ENCODE assay signal across 8 cellular contexts in genomic region chr12:103840881-103841689, GRCh38. TPM values are rescaled to one million over a fixed set of nuclear protein-coding genes. Genes with fewer than 3 reads are reported as not detected.
DNase-seq lines count a peak whose midpoint lies in the region; ATAC-seq, FAIRE-seq and TF ChIP-seq lines count a peak whose summit lies in the region.

Gene NT5DC3 (minus strand): TSS chr12:103841234. CDS start chr12:103841156, 78 bp downstream.

- FAIRE-seq in small intestine (lab: Jason Lieb, UNC), result no peak

- H3K4me1 ChIP-seq in small intestine (ENCODE audit: control insufficient read depth in 2 of 2, insufficient read depth in 1 of 2, low read depth in 1 of 2, low read length in 1 of 2), result peaks cover 4 to 6% of the 10 kb centered on the region in 2 donors

- DNase-seq in SKM-1 treated with dmso at 0.1 percent for 144 hours (lab: John Stamatoyannopoulos, UW; ENCODE audit: unreplicated experiment), result peak; percentile 31
- no peak for DNase-seq in SKM-1 (lab: John Stamatoyannopoulos, UW; ENCODE audit: unreplicated experiment)
- DNase-seq in NCI-H2107 (lab: John Stamatoyannopoulos, UW), result peak; percentile 37
- DNase-seq in T47D (ENCODE audit: low read depth in 1 of 2, low spot score in 1 of 2), result peak; percentile 84 to 94
- DNase-seq in iPS-NIHi11 (ENCODE audit: low spot score), result peak; percentile 92
- peak; percentile 70 for DNase-seq in small intestine

- peak within 1 kb of the TSS; percentile 56 to 85 for H3K4me3 ChIP-seq in small intestine (ENCODE audit: low read depth in 1 of 2, low read length in 2 of 2)

- TF ChIP-seq CTCF in VCaP (conservative IDR thresholded peaks at IDR 0.05), result 0 out of 2 replicates have a peak, but pooled peaks have one; percentile 19

- no peaks in the 10 kb centered on the region for H3K27me3 ChIP-seq in small intestine (ENCODE audit: control insufficient read depth in 2 of 2, insufficient read depth in 2 of 2, low read length in 2 of 2)

- no peaks in the 10 kb centered on the region for H3K9me3 ChIP-seq in small intestine (ENCODE audit: control insufficient read depth, low read depth)

- ATAC-seq in HG02973 (IDR thresholded peaks at IDR 0.05; ENCODE audit: unreplicated experiment), result peak; percentile 80

- H3K36me3 ChIP-seq in small intestine (ENCODE audit: control insufficient read depth in 2 of 2, insufficient read depth in 2 of 2, low read length in 2 of 2), result no peaks in the 10 kb centered on the region

- in situ Hi-C loops in T47D (cut with HindIII; ENCODE audit: low pct_unique_long_range_greater_than_20kb, low sequenced_read_pairs), result no loop called here

- H3K27ac ChIP-seq in VCaP, result peak within 1 kb of the TSS; percentile 83
- H3K27ac ChIP-seq in small intestine (ENCODE audit: low read depth in 1 of 2, low read length in 1 of 2), result peak within 1 kb of the TSS in 1 of 2 donors; percentile 34

- WGBS in small intestine, 3 donors, result 4 to 10% (median 6%) methylated on average over 44 to 86 of the region's 86 CpGs

RNA-seq across cellular contexts. Expression of gene NT5DC3, which starts in this region (rescaled TPM):
- polyA plus RNA-seq in small intestine, result 1 to 10 TPM in 1 of 3 donors, under 1 TPM in 2; 0.22 to 1.3 (median 0.27) TPM
